12 cellular contexts compared by ENCODE assay signal in the genomic region with DNA sequence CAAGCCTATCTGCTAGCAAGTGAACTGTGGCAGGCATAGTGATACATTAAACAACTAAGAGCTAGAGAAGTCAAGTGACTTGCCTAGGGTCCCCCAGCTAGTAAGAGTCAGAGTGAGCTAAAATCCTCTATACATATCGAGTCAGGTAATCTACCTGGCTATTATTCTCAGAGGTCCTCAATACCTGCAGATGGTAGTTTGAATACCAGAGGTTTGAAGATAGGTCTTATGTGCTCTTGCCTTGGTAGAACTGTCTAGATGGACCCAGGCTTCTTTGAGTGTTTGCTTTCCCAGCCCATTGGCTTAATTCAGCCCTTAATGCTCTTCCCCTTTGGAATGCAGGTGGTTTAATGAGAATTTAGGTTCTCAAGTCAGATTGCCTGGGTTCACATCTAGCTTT. TPM values are rescaled to one million over a fixed set of nuclear protein-coding genes. Genes with fewer than 3 reads are reported as not detected.
A peak's percentile ranks its signal among the peaks of the same experiment; 100 is the strongest.
DNase-seq lines count a peak whose midpoint lies in the region; ATAC-seq and TF ChIP-seq lines count a peak whose summit lies in the region.
"Had no signal": no experiment of that assay in that cellular context is flagged by ENCODE, and none has a peak within 500 bp of the region (broad histone marks: within the 10 kb centered on the region; RNA-seq: fewer than 3 reads in every experiment).

No MANE protein-coding gene starts in this region.

- peaks cover 13% of the 10 kb centered on the region for H3K79me2 ChIP-seq in DND-41 (ENCODE audit: insufficient read depth, low read length)
- H3K79me2 ChIP-seq in neural cell (replicated peaks; ENCODE audit: insufficient read depth, low read length), result peaks cover 6% of the 10 kb centered on the region

- H3K36me3 ChIP-seq in DND-41 (ENCODE audit: insufficient read depth, low read length) (peaks cover 44% of the 10 kb centered on the region), neural cell (ENCODE audit: insufficient read depth, low read length) (no peaks in the 10 kb centered on the region), colonic mucosa (peaks cover under 1% of the 10 kb centered on the region), right atrium auricular region (peaks cover 6% of the 10 kb centered on the region)

- no peaks in the 10 kb centered on the region for H3K27me3 ChIP-seq in DND-41 (ENCODE audit: insufficient read depth, low read length, poor library complexity)
- no peaks in the 10 kb centered on the region for H3K27me3 ChIP-seq in neural cell (ENCODE audit: insufficient read depth, low read depth, low read length)
- no peaks in the 10 kb centered on the region for H3K27me3 ChIP-seq in colonic mucosa
- no peaks in the 10 kb centered on the region for H3K27me3 ChIP-seq in right atrium auricular region
- H3K27me3 ChIP-seq: suprapubic skin had no signal

- TF ChIP-seq EP300 in neural cell (conservative IDR thresholded peaks at IDR 0.05; ENCODE audit: poor library complexity, severe bottlenecking), result no peak

- peak overlapping the region; percentile 71 for H3K9ac ChIP-seq in DND-41 (ENCODE audit: low read depth, low read length)
- peak overlapping the region; percentile 85 for H3K9ac ChIP-seq in neural cell (ENCODE audit: low read length)
- H3K9ac ChIP-seq in colonic mucosa (ENCODE audit: low read depth in 2 of 2, low read length in 2 of 2), result no peak overlapping the region

- peak overlapping the region; percentile 60 for H3K27ac Mint-ChIP-seq in chondrocyte (ENCODE audit: unreplicated experiment)

- H3K4me2 ChIP-seq in DND-41 (ENCODE audit: insufficient read depth, low read length), result peak overlapping the region; percentile 90
- peak overlapping the region; percentile 96 for H3K4me2 ChIP-seq in neural cell (ENCODE audit: low read length)

- H3K4me1 ChIP-seq in DND-41 (ENCODE audit: insufficient read depth, low read length), result peaks cover 21% of the 10 kb centered on the region
- H3K4me1 ChIP-seq in colonic mucosa, result peaks cover 3% of the 10 kb centered on the region
- peaks cover 0 to 17% of the 10 kb centered on the region in 2 donors for H3K4me1 ChIP-seq in right atrium auricular region

- H4K20me1 ChIP-seq in DND-41 (ENCODE audit: insufficient read depth, low read length) (no peaks in the 10 kb centered on the region), neural cell (ENCODE audit: insufficient read depth) (no peaks in the 10 kb centered on the region)

- TF ChIP-seq POLR2A in NB4 (IDR thresholded peaks at IDR 0.05; ENCODE audit: extremely low read depth, insufficient read length), result no peak

- H3K4me3 ChIP-seq in DND-41 (ENCODE audit: low read depth in 1 of 2, low read length in 2 of 2), result peak overlapping the region in 1 of 2 experiments; percentile 83; a peak in 2 of 4 replicates
- H3K4me3 ChIP-seq in NB4 (ENCODE audit: low read depth, low read length), result peak overlapping the region; percentile 86
- H3K4me3 ChIP-seq in neural cell (ENCODE audit: low read length), result peak overlapping the region; percentile 77
- H3K4me3 ChIP-seq in colonic mucosa, result no peak overlapping the region
- no peak overlapping the region for H3K4me3 ChIP-seq in right atrium auricular region

- no peaks in the 10 kb centered on the region for H3K9me3 Mint-ChIP-seq in chondrocyte (ENCODE audit: low read depth)

- peaks cover 24% of the 10 kb centered on the region for H3K4me1 Mint-ChIP-seq in chondrocyte (ENCODE audit: low read depth)

- no peaks in the 10 kb centered on the region for H3K9me2 ChIP-seq in neural cell (ENCODE audit: insufficient read depth, low read length)

- TF ChIP-seq RAD21 in neural cell (conservative IDR thresholded peaks at IDR 0.05), result no peak

- no peaks in the 10 kb centered on the region for H3K27me3 Mint-ChIP-seq in chondrocyte (ENCODE audit: low read depth)

- H3K27ac ChIP-seq in DND-41 (ENCODE audit: low read length) (peak overlapping the region; percentile 85; the same call in 1 of the 2 replicates), neural cell (ENCODE audit: low read length) (no peak overlapping the region), colonic mucosa (no peak overlapping the region), right atrium auricular region (no peak overlapping the region)
- H3K27ac ChIP-seq: suprapubic skin had no signal

- TF ChIP-seq CTCF in DND-41 (IDR thresholded peaks at IDR 0.05; ENCODE audit: borderline replicate concordance, extremely low read depth, low read length, poor library complexity, severe bottlenecking) (no peak), NB4 (IDR thresholded peaks at IDR 0.05; ENCODE audit: low read depth, low read length) (no peak), chondrocyte (IDR thresholded peaks at IDR 0.05) (no peak), neural cell (IDR thresholded peaks at IDR 0.05; ENCODE audit: poor library complexity, severe bottlenecking) (no peak), colonic mucosa (IDR thresholded peaks at IDR 0.05) (no peak), right atrium auricular region (IDR thresholded peaks at IDR 0.05) (no peak)

- peaks cover 5% of the 10 kb centered on the region for H3K36me3 Mint-ChIP-seq in chondrocyte (ENCODE audit: low read depth)

- peak overlapping the region; percentile 84 for H3K4me3 Mint-ChIP-seq in chondrocyte (ENCODE audit: unreplicated experiment)

- H3K9me3 ChIP-seq in DND-41 (ENCODE audit: insufficient read depth, low read length, severe bottlenecking), result no peaks in the 10 kb centered on the region
- no peaks in the 10 kb centered on the region for H3K9me3 ChIP-seq in neural cell (ENCODE audit: low read length)
- no peaks in the 10 kb centered on the region for H3K9me3 ChIP-seq in colonic mucosa
- no peaks in the 10 kb centered on the region for H3K9me3 ChIP-seq in right atrium auricular region
- H3K9me3 ChIP-seq: suprapubic skin had no signal

- intact Hi-C loops in colonic mucosa (cut with DNase I), result no loop called here

- no peaks in the 10 kb centered on the region for H3F3A ChIP-seq in neural cell (ENCODE audit: insufficient read depth, low read length, poor library complexity, severe bottlenecking)

- H2AFZ ChIP-seq in DND-41 (ENCODE audit: low read depth, low read length) (no peak overlapping the region), neural cell (ENCODE audit: low read depth, low read length) (no peak overlapping the region)

- no peak for ATAC-seq in DND-41 (ENCODE audit: insufficient read depth, low read depth)
- ATAC-seq in esophagus mucosa, result no peak
- no peak for ATAC-seq in HG02588 (IDR thresholded peaks at IDR 0.05; ENCODE audit: unreplicated experiment)

- no peak for DNase-seq in DND-41
- no peak for DNase-seq in NB4 (ENCODE audit: low read depth)
- DNase-seq in chondrocyte (ENCODE audit: low spot score), result no peak
- DNase-seq in colonic mucosa, result no peak
- no peak for DNase-seq in right atrium auricular region (ENCODE audit: low spot score)
- DNase-seq: NCI-H226 had no signal

TF ChIP-seq in neural cell, 6 proteins besides CTCF, POLR2A, EP300 and RAD21:
- TF ChIP-seq EZH2 (IDR thresholded peaks at IDR 0.05; ENCODE audit: borderline replicate concordance, insufficient read depth, low read length, poor library complexity, severe bottlenecking) (no peak), POLR2AphosphoS5 (IDR thresholded peaks at IDR 0.05) (no peak), TAF1 (IDR thresholded peaks at IDR 0.05; ENCODE audit: low read depth) (no peak)

RNA-seq across cellular contexts. Expression of gene ERGIC3, which starts 1.1 kb away (rescaled TPM):
- total RNA-seq in chondrocyte (203 to 278 TPM (median 208 TPM) in 3 replicates), colonic mucosa (100 to 1,000 TPM; 233 to 270 TPM), esophagus mucosa (168 TPM), right atrium auricular region (100 to 1,000 TPM in 1 of 2 donors, 10 to 100 TPM in 1; 99.9 to 155 TPM)
- polyA plus RNA-seq in neural cell, result 385 and 451 TPM in 2 replicates
- polyA minus RNA-seq in neural cell, result 169 and 170 TPM in 2 replicates

RNA-seq across cellular contexts. Expression of gene C20orf173, which starts 13.5 kb away (rescaled TPM):
- not detected in 3 replicates for total RNA-seq in chondrocyte
- not detected in 2 replicates for polyA plus RNA-seq in neural cell
- polyA minus RNA-seq in neural cell, result not detected in 2 replicates
- total RNA-seq in colonic mucosa, result not detected
- not detected for total RNA-seq in esophagus mucosa
- not detected for total RNA-seq in right atrium auricular region
- total RNA-seq: G401, left lobe of liver, suprapubic skin had no signal

Comparison
In these comparisons a context has a peak if more than half of its experiments do, and no peak if none do; other contexts are left out.
1. H3K4me3 ChIP-seq: peak in NB4 (single experiment) and neural cell (single experiment); none in colonic mucosa (single experiment) and right atrium auricular region (0 of 2).
2. H3K9ac ChIP-seq: peak in DND-41 (single experiment) and neural cell (single experiment); none in colonic mucosa (0 of 2).